Comparison of ENCODE assay signal across 8 cellular contexts in genomic region chr3:88149516-88150362, GRCh38. TPM values are rescaled to one million over a fixed set of nuclear protein-coding genes. Genes with fewer than 3 reads are reported as not detected.
A peak's percentile ranks its signal among the peaks of the same experiment; 100 is the strongest.
DNase-seq lines count a peak whose midpoint lies in the region; ATAC-seq and TF ChIP-seq lines count a peak whose summit lies in the region.

C3orf38 (plus strand) TSS chr3:88149959; CDS start chr3:88150053, 94 bp downstream.

- H3K36me3 ChIP-seq in hepatocyte (replicated peaks; ENCODE audit: insufficient read depth, low read depth) (no peaks in the 10 kb centered on the region), aorta (ENCODE audit: control insufficient read depth in 1 of 2, insufficient read depth in 2 of 2, low read length in 1 of 2) (peaks cover 0 to 2% of the 10 kb centered on the region in 2 donors)

- peaks cover 8% of the 10 kb centered on the region for H4K20me1 ChIP-seq in hepatocyte (ENCODE audit: insufficient read depth, poor library complexity, severe bottlenecking)

- H3K9me2 ChIP-seq in hepatocyte (replicated peaks; ENCODE audit: insufficient read depth): no peaks in the 10 kb centered on the region

- H3K9me3 ChIP-seq in hepatocyte (ENCODE audit: low read depth) (no peaks in the 10 kb centered on the region), aorta (ENCODE audit: control insufficient read depth, low read length) (no peaks in the 10 kb centered on the region)

- in situ Hi-C loops in astrocyte of the cerebellum (cut with HindIII; ENCODE audit: low sequenced_read_pairs): no loop called here

- intact Hi-C loops in aorta (cut with DNase I): loop anchor here (2.0 to 5.0 kb wide), 2 partner anchors 91 to 92 kb away; partner anchors contain the start of genes CGGBP1 (in 2 of the 2) and ZNF654 (in 2 of the 2)

- peaks cover 60% of the 10 kb centered on the region for H3K79me2 ChIP-seq in hepatocyte

- TF ChIP-seq CTCF in astrocyte of the cerebellum (IDR thresholded peaks at IDR 0.05; ENCODE audit: low read depth, low read length, missing control alignments) (no peak), hepatocyte (IDR thresholded peaks at IDR 0.05; ENCODE audit: poor library complexity) (no peak)

- H3K27me3 ChIP-seq in hepatocyte (no peaks in the 10 kb centered on the region), aorta (ENCODE audit: control insufficient read depth in 1 of 2, insufficient read depth in 2 of 2, low read length in 1 of 2) (no peaks in the 10 kb centered on the region)

- DNase-seq in NCI-H1930 (lab: John Stamatoyannopoulos, UW): peak; percentile 77 to 78
- DNase-seq in T-helper 22 cell (ENCODE audit: low read depth): peak; percentile 66
- peak; percentile 75 for DNase-seq in astrocyte of the cerebellum (ENCODE audit: low read depth)
- peak; percentile 93 for DNase-seq in hepatocyte (ENCODE audit: low spot score)
- peak; percentile 84 for DNase-seq in renal cortical epithelial cell (ENCODE audit: low read depth)
- DNase-seq in aorta: peak; percentile 93 to 95

- ATAC-seq in GM18508 (IDR thresholded peaks at IDR 0.05; ENCODE audit: insufficient read depth, unreplicated experiment) (peak; percentile 56), HG02973 (IDR thresholded peaks at IDR 0.05; ENCODE audit: unreplicated experiment) (peak; percentile 63), aorta (ENCODE audit: low FRiP score) (peak; percentile 96)

- peak within 1 kb of the TSS; percentile 95 for H2AFZ ChIP-seq in hepatocyte

- H3K4me2 ChIP-seq in hepatocyte: peak within 1 kb of the TSS; percentile 79

- H3K27ac ChIP-seq in hepatocyte (peak within 1 kb of the TSS; percentile 90), aorta (ENCODE audit: low read depth in 1 of 2, low read length in 2 of 2) (peak within 1 kb of the TSS in 1 of 2 donors; percentile 88)

- H3K4me3 ChIP-seq in astrocyte of the cerebellum (ENCODE audit: low read depth, low read length): peak within 1 kb of the TSS; percentile 94
- peak within 1 kb of the TSS; percentile 52 for H3K4me3 ChIP-seq in hepatocyte
- peak within 1 kb of the TSS; percentile 52 to 95 for H3K4me3 ChIP-seq in aorta (ENCODE audit: low read length in 2 of 2)

- H3K4me1 ChIP-seq in hepatocyte (ENCODE audit: insufficient read depth) (no peaks in the 10 kb centered on the region), aorta (ENCODE audit: control insufficient read depth in 1 of 2, insufficient read depth in 2 of 2, low read length in 2 of 2) (peaks cover 0 to 5% of the 10 kb centered on the region in 2 donors)

- under 1% methylated on average over 57 of the region's 57 CpGs for WGBS in hepatocyte (ENCODE audit: low lambda C conversion rate, missing lambda C conversion rate)
- 0% methylated on average over 57 of the region's 57 CpGs for WGBS in aorta, 2 donors

RNA-seq across cellular contexts. Expression of gene C3orf38, which starts in this region (rescaled TPM):
- 27.5 and 35.5 TPM in 2 replicates for total RNA-seq in hepatocyte
- polyA plus RNA-seq in hepatocyte: 15.3 and 21.8 TPM in 2 replicates
- total RNA-seq in renal cortical epithelial cell: 26.7 and 35.3 TPM in 2 replicates
- 10 to 100 TPM; 22.4 to 23.6 TPM for total RNA-seq in aorta
- polyA plus RNA-seq in aorta: 10 to 100 TPM; 10.3 to 12.8 TPM
